ENCODE assay signal across 1 cellular context in genomic region chr17:28661635-28662526, GRCh38.
A peak's percentile ranks its signal among the peaks of the same experiment; 100 is the strongest.
TF ChIP-seq lines count a peak whose summit lies in the region.

SDF2 (minus strand) TSS chr17:28661906; CDS start chr17:28661876, 30 bp downstream.
SUPT6H (plus strand) TSS chr17:28662205; CDS start chr17:28673402, 11,197 bp downstream.

TF ChIP-seq in HepG2, 621 proteins besides CTCF, POLR2A, EP300 and RAD21 (continued from another document and continues in another):
- peak; percentile 87; the same call in 1 of the 2 replicates for TF ChIP-seq NRL (CRISPR knock-in tag; IDR thresholded peaks at IDR 0.05; ENCODE audit: borderline replicate concordance)
- 0 out of 4 replicates have a peak, but pooled peaks of 1 of the 2 experiments have one; percentile 31 for TF ChIP-seq ATF4 (CRISPR knock-in tag; IDR thresholded peaks at IDR 0.05)
- TF ChIP-seq TGIF2 (CRISPR knock-in tag; IDR thresholded peaks at IDR 0.05), result peak; percentile 85
- no peak for TF ChIP-seq CHCHD3 (CRISPR knock-in tag; IDR thresholded peaks at IDR 0.05)
- TF ChIP-seq ZBTB4 (CRISPR knock-in tag; IDR thresholded peaks at IDR 0.05; ENCODE audit: borderline replicate concordance), result no peak
- TF ChIP-seq DDIT3 (CRISPR knock-in tag; IDR thresholded peaks at IDR 0.05), result no peak
- TF ChIP-seq ZKSCAN1 (IDR thresholded peaks at IDR 0.05; ENCODE audit: low read length), result no peak
- TF ChIP-seq ZNF841 (CRISPR knock-in tag; IDR thresholded peaks at IDR 0.05; ENCODE audit: borderline replicate concordance), result no peak
- TF ChIP-seq GMEB1 (CRISPR knock-in tag; IDR thresholded peaks at IDR 0.05; ENCODE audit: borderline replicate concordance), result peak; percentile 99
- TF ChIP-seq FOXO1 (CRISPR knock-in tag; IDR thresholded peaks at IDR 0.05), result no peak
- TF ChIP-seq KLF16 (CRISPR knock-in tag; IDR thresholded peaks at IDR 0.05), result 0 out of 4 replicates have a peak, but pooled peaks of 1 of the 2 experiments have one; percentile 37
- peak; percentile 69; the same call in 1 of the 2 replicates for TF ChIP-seq ZNF205 (CRISPR knock-in tag; IDR thresholded peaks at IDR 0.05)
- TF ChIP-seq ZNF414 (CRISPR knock-in tag; IDR thresholded peaks at IDR 0.05), result no peak
- no peak for TF ChIP-seq PRPF4 (IDR thresholded peaks at IDR 0.05; ENCODE audit: low read depth, low read length, poor library complexity, severe bottlenecking)
- TF ChIP-seq GRHL1 (CRISPR knock-in tag; conservative IDR thresholded peaks at IDR 0.05), result no peak
- TF ChIP-seq SYNCRIP (IDR thresholded peaks at IDR 0.05; ENCODE audit: insufficient read depth, low read depth, low read length), result no peak
- no peak for TF ChIP-seq THRA (CRISPR knock-in tag; IDR thresholded peaks at IDR 0.05; ENCODE audit: borderline replicate concordance)
- TF ChIP-seq ZSCAN25 (CRISPR knock-in tag; IDR thresholded peaks at IDR 0.05), result no peak
- TF ChIP-seq ZSCAN9 (CRISPR knock-in tag; IDR thresholded peaks at IDR 0.05; ENCODE audit: borderline replicate concordance), result no peak
- TF ChIP-seq ISX (CRISPR knock-in tag; conservative IDR thresholded peaks at IDR 0.05), result no peak
- TF ChIP-seq MLLT10 (CRISPR knock-in tag; IDR thresholded peaks at IDR 0.05), result no peak
- TF ChIP-seq ZNF143 (CRISPR knock-in tag; IDR thresholded peaks at IDR 0.05), result peak; percentile 23; the same call in 1 of the 2 replicates
- TF ChIP-seq ZNF513 (CRISPR knock-in tag; conservative IDR thresholded peaks at IDR 0.05), result no peak
- TF ChIP-seq U2AF2 (IDR thresholded peaks at IDR 0.05; ENCODE audit: low read depth, low read length), result no peak
- TF ChIP-seq SMC3 (IDR thresholded peaks at IDR 0.05; ENCODE audit: low read length), result no peak
- TF ChIP-seq LBX2 (CRISPR knock-in tag; IDR thresholded peaks at IDR 0.05; ENCODE audit: borderline replicate concordance), result no peak
- 0 out of 2 replicates have a peak, but pooled peaks have one; percentile 55 for TF ChIP-seq CREBL2 (CRISPR knock-in tag; IDR thresholded peaks at IDR 0.05; ENCODE audit: borderline replicate concordance)
- TF ChIP-seq GATA4 (IDR thresholded peaks at IDR 0.05; ENCODE audit: borderline replicate concordance, low read depth), result no peak
- TF ChIP-seq ZNF713 (CRISPR knock-in tag; IDR thresholded peaks at IDR 0.05), result no peak
- no peak for TF ChIP-seq BRD4 (CRISPR knock-in tag; IDR thresholded peaks at IDR 0.05)
- TF ChIP-seq ZSCAN31 (CRISPR knock-in tag; IDR thresholded peaks at IDR 0.05; ENCODE audit: low read depth), result peak; percentile 58; the same call in 1 of the 2 replicates
- TF ChIP-seq PLSCR1 (CRISPR knock-in tag; IDR thresholded peaks at IDR 0.05; ENCODE audit: borderline replicate concordance), result 0 out of 2 replicates have a peak, but pooled peaks have one; percentile 83
- TF ChIP-seq ZNF598 (CRISPR knock-in tag; IDR thresholded peaks at IDR 0.05; ENCODE audit: borderline replicate concordance), result no peak
- no peak for TF ChIP-seq MLXIP (CRISPR knock-in tag; IDR thresholded peaks at IDR 0.05; ENCODE audit: borderline replicate concordance)
- TF ChIP-seq FOXP4 (CRISPR knock-in tag; IDR thresholded peaks at IDR 0.05), result no peak
- TF ChIP-seq ZNF383 (CRISPR knock-in tag; IDR thresholded peaks at IDR 0.05; ENCODE audit: borderline replicate concordance), result no peak
- TF ChIP-seq ZNF337 (CRISPR knock-in tag; IDR thresholded peaks at IDR 0.05; ENCODE audit: borderline replicate concordance, low read depth), result no peak
- TF ChIP-seq NFKBIZ (CRISPR knock-in tag; IDR thresholded peaks at IDR 0.05), result no peak
- no peak for TF ChIP-seq REPIN1 (CRISPR knock-in tag; IDR thresholded peaks at IDR 0.05; ENCODE audit: borderline replicate concordance, low read depth)
- no peak for TF ChIP-seq CBX5 (CRISPR knock-in tag; IDR thresholded peaks at IDR 0.05; ENCODE audit: borderline replicate concordance)
- no peak for TF ChIP-seq ZNF629 (CRISPR knock-in tag; conservative IDR thresholded peaks at IDR 0.05)
- TF ChIP-seq ZNF343 (CRISPR knock-in tag; IDR thresholded peaks at IDR 0.05), result peak; percentile 75; the same call in 1 of the 2 replicates
